In the genomic region with DNA sequence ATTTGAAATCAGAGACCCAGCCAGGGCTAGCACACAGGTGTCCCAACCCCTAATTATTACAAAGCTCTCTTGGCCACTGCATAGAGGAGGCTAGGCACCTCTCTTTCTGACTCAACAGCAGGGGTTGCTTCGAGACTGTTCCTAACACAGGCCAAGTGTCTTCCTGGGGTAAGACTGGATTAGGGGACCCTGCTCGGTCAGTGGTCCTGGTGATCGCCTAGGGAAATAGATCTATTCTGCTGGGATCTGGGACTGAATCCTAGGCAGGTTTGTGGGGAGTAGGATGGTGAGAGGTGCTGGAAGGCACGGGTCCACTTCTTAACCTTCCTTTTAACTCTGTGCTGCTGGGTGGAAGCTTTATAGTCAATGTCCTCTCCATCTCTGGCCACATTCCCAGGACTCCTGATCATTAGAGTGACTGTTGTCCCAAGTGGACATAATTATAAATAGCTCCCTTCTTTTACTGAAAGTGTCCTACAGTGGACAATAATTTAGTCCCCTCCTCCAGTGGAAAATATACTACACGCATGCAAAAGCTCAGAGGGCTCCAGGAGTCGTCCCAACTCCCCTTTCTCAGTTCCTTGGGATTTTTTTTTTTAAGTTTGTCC, we compare ENCODE assay signal across 9 cellular contexts. TPM values are rescaled to one million over a fixed set of nuclear protein-coding genes. Genes with fewer than 3 reads are reported as not detected.
A peak's percentile ranks its signal among the peaks of the same experiment; 100 is the strongest.
DNase-seq lines count a peak whose midpoint lies in the region; ATAC-seq and TF ChIP-seq lines count a peak whose summit lies in the region.
"Had no signal": no experiment of that assay in that cellular context is flagged by ENCODE, and none has a peak within 500 bp of the region (broad histone marks: within the 10 kb centered on the region; RNA-seq: fewer than 3 reads in every experiment).

No MANE protein-coding gene starts in this region.

- H3K4me3 ChIP-seq in SJCRH30 (peak overlapping the region; percentile 77), fibroblast of the aortic adventitia (ENCODE audit: low read depth, low read length) (peak overlapping the region; percentile 4), rectal smooth muscle tissue (ENCODE audit: low read length) (peak overlapping the region; percentile 22)

- H3K36me3 ChIP-seq in ES-I3 (ENCODE audit: insufficient read depth, low read length) = no peaks in the 10 kb centered on the region; the same call in 1 of the 2 replicates
- H3K36me3 ChIP-seq in SJCRH30 = no peaks in the 10 kb centered on the region
- no peaks in the 10 kb centered on the region for H3K36me3 ChIP-seq in rectal smooth muscle tissue (ENCODE audit: control insufficient read depth, insufficient read depth, low read length)

- H3K9me3 ChIP-seq in ES-I3 (ENCODE audit: control insufficient read depth, insufficient read depth, low read length) = no peaks in the 10 kb centered on the region
- H3K9me3 ChIP-seq in SJCRH30 (replicated peaks) = no peaks in the 10 kb centered on the region

- CTCF ChIA-PET in HEK293T (lab: Yijun Ruan, JAX) = interaction anchor here (0.6 to 3.1 kb wide), 13 partner anchors 14 to 695 kb away, joined by 3 to 14 read pairs (median 3); no protein-coding TSS in a partner anchor

- no peak for DNase-seq in SJCRH30
- no peak for DNase-seq in fibroblast of the aortic adventitia (ENCODE audit: low read depth)
- no peak for DNase-seq in NCI-H187 (lab: John Stamatoyannopoulos, UW)
- DNase-seq in T-helper 9 cell = no peak
- DNase-seq in HEK293T (ENCODE audit: extremely low spot score) = no peak
- DNase-seq: NCI-H446 treated with DMSO at 0.1 percent for 48 hours had no signal

- H3K27ac ChIP-seq in SJCRH30 (peak overlapping the region; percentile 17; the same call in 1 of the 2 replicates), rectal smooth muscle tissue (ENCODE audit: low read depth, low read length) (peak overlapping the region; percentile 80)

- no peak for TF ChIP-seq CTCF in fibroblast of the aortic adventitia (IDR thresholded peaks at IDR 0.05; ENCODE audit: insufficient read depth, low read length)

- no peaks in the 10 kb centered on the region for H3K27me3 ChIP-seq in SJCRH30
- H3K27me3 ChIP-seq in rectal smooth muscle tissue (ENCODE audit: control insufficient read depth, insufficient read depth, low read length) = no peaks in the 10 kb centered on the region

- H3K4me1 ChIP-seq in ES-I3 (ENCODE audit: insufficient read depth, low read length) = peaks cover 13% of the 10 kb centered on the region; the same call in 1 of the 2 replicates
- peaks cover 17% of the 10 kb centered on the region for H3K4me1 ChIP-seq in SJCRH30
- peaks cover 6% of the 10 kb centered on the region for H3K4me1 ChIP-seq in rectal smooth muscle tissue (ENCODE audit: control insufficient read depth, insufficient read depth, low read length)

- peak overlapping the region; percentile 95 for H3K9ac ChIP-seq in ES-I3 (ENCODE audit: low read depth, low read length)
- no peak overlapping the region for H3K9ac ChIP-seq in rectal smooth muscle tissue (ENCODE audit: low read length)

- no peak for ATAC-seq in HG02852 (IDR thresholded peaks at IDR 0.05; ENCODE audit: unreplicated experiment)

- POLR2A ChIA-PET in HEK293T (lab: Yijun Ruan, JAX) = interaction anchor here (1.0 to 1.8 kb wide), 3 partner anchors 102 to 292 kb away, joined by 3 to 5 read pairs (median 3); no protein-coding TSS in a partner anchor

TF ChIP-seq in HEK293T, 16 proteins besides CTCF, POLR2A, EP300 and RAD21:
- no peak for TF ChIP-seq ELF4 (IDR thresholded peaks at IDR 0.05)
- no peak for TF ChIP-seq ZNF384 (IDR thresholded peaks at IDR 0.05)
- TF ChIP-seq L3MBTL2 (conservative IDR thresholded peaks at IDR 0.05) = no peak
- no peak for TF ChIP-seq NFRKB (IDR thresholded peaks at IDR 0.05)
- no peak for TF ChIP-seq SUZ12 (IDR thresholded peaks at IDR 0.05)
- TF ChIP-seq SP1 (IDR thresholded peaks at IDR 0.05) = no peak
- no peak for TF ChIP-seq HDGF (IDR thresholded peaks at IDR 0.05; ENCODE audit: borderline replicate concordance)
- TF ChIP-seq TARDBP (IDR thresholded peaks at IDR 0.05) = no peak
- no peak for TF ChIP-seq FOXK2 (IDR thresholded peaks at IDR 0.05)
- no peak for TF ChIP-seq FOXM1 (IDR thresholded peaks at IDR 0.05; ENCODE audit: borderline replicate concordance)

RNA-seq across cellular contexts. Expression of gene TRIB2, which starts 1.4 kb away (rescaled TPM):
- total RNA-seq in SJCRH30 (2014; rRNA removed; shearing (Covaris generic)) = 63.7 and 67.9 TPM in 2 replicates
- 39.9 and 112 TPM in 2 replicates for total RNA-seq in fibroblast of the aortic adventitia (ENCODE audit: low replicate concordance)

Comparison
In these comparisons a context has a peak if more than half of its experiments do, and no peak if none do; other contexts are left out.
1. H3K4me3 ChIP-seq: peak in every context shown above with its lines; median percentile 77 in SJCRH30; 22 in rectal smooth muscle tissue; 4 in fibroblast of the aortic adventitia.